Comparison of ENCODE assay signal across 14 cellular contexts in the genomic region with DNA sequence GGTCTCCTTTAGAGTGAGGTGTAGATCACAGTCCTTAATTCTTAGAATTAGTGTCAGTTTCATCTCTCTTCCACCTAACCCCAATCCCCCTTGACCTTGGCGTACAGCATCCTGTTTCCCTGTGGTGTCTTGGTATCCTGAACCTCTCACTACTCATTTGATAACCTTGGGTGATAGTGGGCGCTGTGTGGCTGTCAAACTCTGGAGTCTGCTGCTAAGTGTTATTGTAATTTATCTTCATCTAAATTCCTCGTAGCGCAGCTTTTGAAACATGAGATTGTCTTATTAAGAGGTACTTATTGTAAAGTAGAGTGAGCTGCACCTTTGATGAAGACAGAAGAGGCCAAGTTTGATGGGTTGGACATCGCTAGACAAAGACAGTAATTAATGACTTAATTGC.
DNase-seq lines count a peak whose midpoint lies in the region; ATAC-seq and TF ChIP-seq lines count a peak whose summit lies in the region.
"Had no signal": no experiment of that assay in that cellular context is flagged by ENCODE, and none has a peak within 500 bp of the region (broad histone marks: within the 10 kb centered on the region; RNA-seq: fewer than 3 reads in every experiment).

No MANE protein-coding gene starts in this region.

- no peak for TF ChIP-seq CTCF in HEK293 (tag by site-specific recombination; IDR thresholded peaks at IDR 0.05)
- TF ChIP-seq CTCF in nephron (IDR thresholded peaks at IDR 0.05; ENCODE audit: unreplicated experiment in 3 of 3) = no peak
- no peak for TF ChIP-seq CTCF in ascending aorta (IDR thresholded peaks at IDR 0.05)

- CTCF ChIA-PET in HEK293 (lab: Yijun Ruan, JAX) = interaction anchor here (0.7 to 1.3 kb wide), 3 partner anchors 15 to 1867 kb away, joined by 5 to 8 read pairs (median 5); no protein-coding TSS in a partner anchor

- H3K27me3 Mint-ChIP-seq in nephron (ENCODE audit: low read depth) = peaks cover 13% of the 10 kb centered on the region
- H3K27me3 Mint-ChIP-seq in naive thymus-derived CD8-positive, alpha-beta T cell = peaks cover 2 to 9% (median 4%) of the 10 kb centered on the region in 5 donors

- H3K4me1 Mint-ChIP-seq in nephron = peaks cover 65% of the 10 kb centered on the region
- H3K4me1 Mint-ChIP-seq in naive thymus-derived CD8-positive, alpha-beta T cell = no peaks in the 10 kb centered on the region
- H3K4me1 Mint-ChIP-seq: CD4-positive, CD25-positive, alpha-beta regulatory T cell had no signal

- no peaks in the 10 kb centered on the region for H3K9me3 Mint-ChIP-seq in nephron
- no peaks in the 10 kb centered on the region for H3K9me3 Mint-ChIP-seq in naive thymus-derived CD8-positive, alpha-beta T cell
- H3K9me3 Mint-ChIP-seq: CD4-positive, CD25-positive, alpha-beta regulatory T cell; H9 had no signal

- H3K4me3 ChIP-seq in HEK293 (ENCODE audit: low read depth, low read length) (no peak overlapping the region), ascending aorta (no peak overlapping the region)

- no peak for ATAC-seq in HG03571 (IDR thresholded peaks at IDR 0.05; ENCODE audit: unreplicated experiment)
- no peak for ATAC-seq in naive thymus-derived CD8-positive, alpha-beta T cell

- POLR2A ChIA-PET in HEK293 (lab: Yijun Ruan, JAX) = no interaction called here
- POLR2A ChIA-PET in naive thymus-derived CD8-positive, alpha-beta T cell (lab: Charles Lee) = no interaction called here

- no peak overlapping the region for H3K27ac ChIP-seq in HEK293 (ENCODE audit: extremely low read depth, low read depth, low read length)
- no peak overlapping the region for H3K27ac ChIP-seq in ascending aorta
- H3K27ac ChIP-seq: HL-60, RWPE1 had no signal

- no peak overlapping the region for H3K4me3 Mint-ChIP-seq in nephron
- no peak overlapping the region for H3K4me3 Mint-ChIP-seq in naive thymus-derived CD8-positive, alpha-beta T cell
- H3K4me3 Mint-ChIP-seq: CD4-positive, CD25-positive, alpha-beta regulatory T cell; H9 had no signal

- DNase-seq in NCI-H1417 (lab: John Stamatoyannopoulos, UW) (peak; percentile 55 to 89 (median 77)), NCI-H524 (lab: John Stamatoyannopoulos, UW) (peak; percentile 82 to 92), ascending aorta (ENCODE audit: low spot score in 2 of 2) (no peak)
- no peak for DNase-seq in naive thymus-derived CD8-positive, alpha-beta T cell
- DNase-seq: ACHN; CD4-positive, CD25-positive, alpha-beta regulatory T cell; H9; NCI-H446 treated with DMSO at 0.1 percent for 48 hours; T-helper 2 cell had no signal

- no peaks in the 10 kb centered on the region for H3K36me3 Mint-ChIP-seq in nephron (ENCODE audit: low read depth)
- H3K36me3 Mint-ChIP-seq in naive thymus-derived CD8-positive, alpha-beta T cell = no peaks in the 10 kb centered on the region
- H3K36me3 Mint-ChIP-seq: CD4-positive, CD25-positive, alpha-beta regulatory T cell had no signal

- H3K4me1 ChIP-seq in HEK293 (ENCODE audit: control insufficient read depth, insufficient read depth, low read length) = peaks cover 4% of the 10 kb centered on the region; the same call in 1 of the 2 replicates
- H3K4me1 ChIP-seq in ascending aorta = no peaks in the 10 kb centered on the region

- no peaks in the 10 kb centered on the region for H3K36me3 ChIP-seq in HEK293 (ENCODE audit: control insufficient read depth in 2 of 2, insufficient read depth in 1 of 2, low read length in 2 of 2)
- no peaks in the 10 kb centered on the region for H3K36me3 ChIP-seq in ascending aorta

- intact Hi-C loops in ascending aorta (cut with DNase I) = no loop called here

- no peaks in the 10 kb centered on the region for H3K27me3 ChIP-seq in ascending aorta

- peak overlapping the region in 2 of 3 experiments; percentile 34 to 46 for H3K27ac Mint-ChIP-seq in nephron
- no peak overlapping the region for H3K27ac Mint-ChIP-seq in naive thymus-derived CD8-positive, alpha-beta T cell
- H3K27ac Mint-ChIP-seq: CD4-positive, CD25-positive, alpha-beta regulatory T cell; H9 had no signal

- H3K9me3 ChIP-seq in HEK293 (ENCODE audit: control insufficient read depth, insufficient read depth, low read depth, low read length) = no peaks in the 10 kb centered on the region
- no peaks in the 10 kb centered on the region for H3K9me3 ChIP-seq in ascending aorta

TF ChIP-seq in HEK293, 187 proteins besides CTCF, POLR2A, EP300 and RAD21 (continues in another document):
- no peak for TF ChIP-seq ZBTB7A (tag by site-specific recombination; IDR thresholded peaks at IDR 0.05; ENCODE audit: low read depth)
- TF ChIP-seq ZNF292 (tag by site-specific recombination; IDR thresholded peaks at IDR 0.05; ENCODE audit: borderline replicate concordance, low read depth) = no peak
- TF ChIP-seq, protein P1, sequence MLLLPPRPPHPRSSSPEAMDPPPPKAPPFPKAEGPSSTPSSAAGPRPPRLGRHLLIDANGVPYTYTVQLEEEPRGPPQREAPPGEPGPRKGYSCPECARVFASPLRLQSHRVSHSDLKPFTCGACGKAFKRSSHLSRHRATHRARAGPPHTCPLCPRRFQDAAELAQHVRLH (tag by site-specific recombination; IDR thresholded peaks at IDR 0.05) = no peak
- TF ChIP-seq ZNF16 (tag by site-specific recombination; IDR thresholded peaks at IDR 0.05; ENCODE audit: low read depth) = no peak
- TF ChIP-seq ZNF558 (tag by site-specific recombination; IDR thresholded peaks at IDR 0.05) = no peak
- no peak for TF ChIP-seq ZNF2 (tag by site-specific recombination; IDR thresholded peaks at IDR 0.05)
- TF ChIP-seq, protein P2, sequence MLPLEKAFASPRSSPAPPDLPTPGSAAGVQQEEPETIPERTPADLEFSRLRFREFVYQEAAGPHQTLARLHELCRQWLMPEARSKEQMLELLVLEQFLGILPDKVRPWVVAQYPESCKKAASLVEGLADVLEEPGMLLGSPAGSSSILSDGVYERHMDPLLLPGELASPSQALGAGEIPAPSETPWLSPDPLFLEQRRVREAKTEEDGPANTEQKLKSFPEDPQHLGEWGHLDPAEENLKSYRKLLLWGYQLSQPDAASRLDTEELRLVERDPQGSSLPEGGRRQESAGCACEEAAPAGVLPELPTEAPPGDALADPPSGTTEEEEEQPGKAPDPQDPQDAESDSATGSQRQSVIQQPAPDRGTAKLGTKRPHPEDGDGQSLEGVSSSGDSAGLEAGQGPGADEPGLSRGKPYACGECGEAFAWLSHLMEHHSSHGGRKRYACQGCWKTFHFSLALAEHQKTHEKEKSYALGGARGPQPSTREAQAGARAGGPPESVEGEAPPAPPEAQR (tag by site-specific recombination; IDR thresholded peaks at IDR 0.05) = no peak
- TF ChIP-seq, protein P3, sequence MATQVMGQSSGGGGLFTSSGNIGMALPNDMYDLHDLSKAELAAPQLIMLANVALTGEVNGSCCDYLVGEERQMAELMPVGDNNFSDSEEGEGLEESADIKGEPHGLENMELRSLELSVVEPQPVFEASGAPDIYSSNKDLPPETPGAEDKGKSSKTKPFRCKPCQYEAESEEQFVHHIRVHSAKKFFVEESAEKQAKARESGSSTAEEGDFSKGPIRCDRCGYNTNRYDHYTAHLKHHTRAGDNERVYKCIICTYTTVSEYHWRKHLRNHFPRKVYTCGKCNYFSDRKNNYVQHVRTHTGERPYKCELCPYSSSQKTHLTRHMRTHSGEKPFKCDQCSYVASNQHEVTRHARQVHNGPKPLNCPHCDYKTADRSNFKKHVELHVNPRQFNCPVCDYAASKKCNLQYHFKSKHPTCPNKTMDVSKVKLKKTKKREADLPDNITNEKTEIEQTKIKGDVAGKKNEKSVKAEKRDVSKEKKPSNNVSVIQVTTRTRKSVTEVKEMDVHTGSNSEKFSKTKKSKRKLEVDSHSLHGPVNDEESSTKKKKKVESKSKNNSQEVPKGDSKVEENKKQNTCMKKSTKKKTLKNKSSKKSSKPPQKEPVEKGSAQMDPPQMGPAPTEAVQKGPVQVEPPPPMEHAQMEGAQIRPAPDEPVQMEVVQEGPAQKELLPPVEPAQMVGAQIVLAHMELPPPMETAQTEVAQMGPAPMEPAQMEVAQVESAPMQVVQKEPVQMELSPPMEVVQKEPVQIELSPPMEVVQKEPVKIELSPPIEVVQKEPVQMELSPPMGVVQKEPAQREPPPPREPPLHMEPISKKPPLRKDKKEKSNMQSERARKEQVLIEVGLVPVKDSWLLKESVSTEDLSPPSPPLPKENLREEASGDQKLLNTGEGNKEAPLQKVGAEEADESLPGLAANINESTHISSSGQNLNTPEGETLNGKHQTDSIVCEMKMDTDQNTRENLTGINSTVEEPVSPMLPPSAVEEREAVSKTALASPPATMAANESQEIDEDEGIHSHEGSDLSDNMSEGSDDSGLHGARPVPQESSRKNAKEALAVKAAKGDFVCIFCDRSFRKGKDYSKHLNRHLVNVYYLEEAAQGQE (tag by site-specific recombination; IDR thresholded peaks at IDR 0.05) = no peak
- no peak for TF ChIP-seq ZNF530 (tag by site-specific recombination; IDR thresholded peaks at IDR 0.05; ENCODE audit: low read depth)
- no peak for TF ChIP-seq KLF9 (tag by site-specific recombination; IDR thresholded peaks at IDR 0.05; ENCODE audit: low read depth)
- peak; percentile 33; the same call in 1 of the 2 replicates for TF ChIP-seq FEZF1 (tag by site-specific recombination; IDR thresholded peaks at IDR 0.05)
- no peak for TF ChIP-seq ZNF37A (tag by site-specific recombination; IDR thresholded peaks at IDR 0.05)
- TF ChIP-seq ZFP37 (tag by site-specific recombination; IDR thresholded peaks at IDR 0.05) = no peak
- TF ChIP-seq, protein P4, sequence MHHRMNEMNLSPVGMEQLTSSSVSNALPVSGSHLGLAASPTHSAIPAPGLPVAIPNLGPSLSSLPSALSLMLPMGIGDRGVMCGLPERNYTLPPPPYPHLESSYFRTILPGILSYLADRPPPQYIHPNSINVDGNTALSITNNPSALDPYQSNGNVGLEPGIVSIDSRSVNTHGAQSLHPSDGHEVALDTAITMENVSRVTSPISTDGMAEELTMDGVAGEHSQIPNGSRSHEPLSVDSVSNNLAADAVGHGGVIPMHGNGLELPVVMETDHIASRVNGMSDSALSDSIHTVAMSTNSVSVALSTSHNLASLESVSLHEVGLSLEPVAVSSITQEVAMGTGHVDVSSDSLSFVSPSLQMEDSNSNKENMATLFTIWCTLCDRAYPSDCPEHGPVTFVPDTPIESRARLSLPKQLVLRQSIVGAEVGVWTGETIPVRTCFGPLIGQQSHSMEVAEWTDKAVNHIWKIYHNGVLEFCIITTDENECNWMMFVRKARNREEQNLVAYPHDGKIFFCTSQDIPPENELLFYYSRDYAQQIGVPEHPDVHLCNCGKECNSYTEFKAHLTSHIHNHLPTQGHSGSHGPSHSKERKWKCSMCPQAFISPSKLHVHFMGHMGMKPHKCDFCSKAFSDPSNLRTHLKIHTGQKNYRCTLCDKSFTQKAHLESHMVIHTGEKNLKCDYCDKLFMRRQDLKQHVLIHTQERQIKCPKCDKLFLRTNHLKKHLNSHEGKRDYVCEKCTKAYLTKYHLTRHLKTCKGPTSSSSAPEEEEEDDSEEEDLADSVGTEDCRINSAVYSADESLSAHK (tag by site-specific recombination; IDR thresholded peaks at IDR 0.05) = no peak
- no peak for TF ChIP-seq ZNF112 (tag by site-specific recombination; IDR thresholded peaks at IDR 0.05)

Comparison
In these comparisons a context has a peak if more than half of its experiments do, and no peak if none do; other contexts are left out.
1. DNase-seq: peak in NCI-H1417 (3 of 3) and NCI-H524 (2 of 2); none in ascending aorta (0 of 2) and naive thymus-derived CD8-positive, alpha-beta T cell (0 of 10).
2. H3K27ac Mint-ChIP-seq: peak in nephron (2 of 3); none in naive thymus-derived CD8-positive, alpha-beta T cell (0 of 10).